In genomic region chr2:165155152-165155551, GRCh38 we compare ENCODE assay signal across 24 cellular contexts. TPM values are rescaled to one million over a fixed set of nuclear protein-coding genes. Genes with fewer than 3 reads are reported as not detected.
DNase-seq lines count a peak whose midpoint lies in the region; ATAC-seq, FAIRE-seq and TF ChIP-seq lines count a peak whose summit lies in the region.
"Had no signal": no experiment of that assay in that cellular context is flagged by ENCODE, and none has a peak within 500 bp of the region (broad histone marks: within the 10 kb centered on the region; RNA-seq: fewer than 3 reads in every experiment).

No MANE protein-coding gene starts in this region.

- CTCF ChIA-PET in HepG2 (lab: Yijun Ruan, JAX; ENCODE audit: low intra/inter-chr PET ratio, low total read pairs) (no interaction called here), HEK293 (lab: Yijun Ruan, JAX) (no interaction called here)

- H3K27me3 ChIP-seq in HepG2 (ENCODE audit: control insufficient read depth in 1 of 2, insufficient read depth in 2 of 2, low read length in 2 of 2) (no peaks in the 10 kb centered on the region), right lobe of liver (no peaks in the 10 kb centered on the region), smooth muscle cell (ENCODE audit: low read depth) (peaks cover 5% of the 10 kb centered on the region)
- H3K27me3 ChIP-seq: BE2C, BLaER1 had no signal

- ATAC-seq in HepG2 (no peak), right lobe of liver (no peak), GM19023 (IDR thresholded peaks at IDR 0.05; ENCODE audit: unreplicated experiment) (no peak)

- FAIRE-seq in HepG2 (lab: Jason Lieb, UNC) = no peak
- FAIRE-seq: A204.1, D721Med, G401.6, GM12891 had no signal

- POLR2A ChIA-PET in HepG2 (lab: Yijun Ruan, JAX) (no interaction called here), HEK293 (lab: Yijun Ruan, JAX) (no interaction called here)

- H3K9me3 ChIP-seq in HepG2 (ENCODE audit: low read length) (no peaks in the 10 kb centered on the region), right lobe of liver (no peaks in the 10 kb centered on the region), HEK293 (ENCODE audit: control insufficient read depth, insufficient read depth, low read depth, low read length) (no peaks in the 10 kb centered on the region), smooth muscle cell (replicated peaks; ENCODE audit: low read depth) (no peaks in the 10 kb centered on the region)
- H3K9me3 ChIP-seq: BE2C, BLaER1 had no signal

- no peak overlapping the region for H3K27ac ChIP-seq in HepG2 (ENCODE audit: extremely low read length, insufficient read depth, low read length)
- H3K27ac ChIP-seq in right lobe of liver = no peak overlapping the region
- no peak overlapping the region for H3K27ac ChIP-seq in HEK293 (ENCODE audit: extremely low read depth, low read depth, low read length)
- no peak overlapping the region for H3K27ac ChIP-seq in smooth muscle cell (ENCODE audit: low read depth)
- H3K27ac ChIP-seq: BLaER1 had no signal

- no peaks in the 10 kb centered on the region for H3K4me1 ChIP-seq in HepG2 (ENCODE audit: insufficient read depth, low read length)
- no peaks in the 10 kb centered on the region for H3K4me1 ChIP-seq in right lobe of liver
- H3K4me1 ChIP-seq in HEK293 (ENCODE audit: control insufficient read depth, insufficient read depth, low read length) = no peaks in the 10 kb centered on the region
- no peaks in the 10 kb centered on the region for H3K4me1 ChIP-seq in smooth muscle cell (ENCODE audit: low read depth)
- H3K4me1 ChIP-seq: BE2C had no signal

- no peaks in the 10 kb centered on the region for H4K20me1 ChIP-seq in HepG2 (ENCODE audit: insufficient read depth, low read length)
- H4K20me1 ChIP-seq in smooth muscle cell (ENCODE audit: low read depth) = no peaks in the 10 kb centered on the region
- H4K20me1 ChIP-seq: BLaER1 had no signal

- TF ChIP-seq CTCF in HepG2 (CRISPR knock-in tag; IDR thresholded peaks at IDR 0.05) = no peak
- TF ChIP-seq CTCF in right lobe of liver (IDR thresholded peaks at IDR 0.05) = no peak
- TF ChIP-seq CTCF in HEK293 (tag by site-specific recombination; IDR thresholded peaks at IDR 0.05) = no peak
- TF ChIP-seq CTCF in smooth muscle cell (IDR thresholded peaks at IDR 0.05; ENCODE audit: borderline replicate concordance, insufficient read depth, poor library complexity, severe bottlenecking) = no peak

- TF ChIP-seq EP300 in HepG2 (IDR thresholded peaks at IDR 0.05; ENCODE audit: low read depth in 2 of 2, low read length in 2 of 2) = no peak
- TF ChIP-seq EP300 in HepG2 (CRISPR knock-in tag; IDR thresholded peaks at IDR 0.05; ENCODE audit: borderline replicate concordance) = no peak

- H3K4me3 ChIP-seq in HepG2 (replicated peaks in 1 of 3; ENCODE audit: insufficient read depth in 1 of 3, low read depth in 2 of 3, low read length in 3 of 3) (no peak overlapping the region), right lobe of liver (no peak overlapping the region), HEK293 (ENCODE audit: low read depth, low read length) (no peak overlapping the region), smooth muscle cell (no peak overlapping the region)
- H3K4me3 ChIP-seq: BLaER1 had no signal

- H3K79me2 ChIP-seq in HepG2 (ENCODE audit: insufficient read depth, low read length) (no peaks in the 10 kb centered on the region), smooth muscle cell (ENCODE audit: low read depth) (no peaks in the 10 kb centered on the region)

- TF ChIP-seq POLR2A in HepG2 (IDR thresholded peaks at IDR 0.05; ENCODE audit: insufficient read depth in 1 of 2, low read depth in 2 of 2, low read length in 2 of 2) (no peak), right lobe of liver (IDR thresholded peaks at IDR 0.05) (no peak)

- BruUV-seq in HepG2 (replicated peaks; lab: Mats Ljungman, UMichigan) = no TSS peak

- 0% methylated on average over 2 of the region's 2 CpGs for WGBS in HepG2 (ENCODE audit: low lambda C conversion rate)
- WGBS in right lobe of liver (ENCODE audit: insufficient coverage, low coverage, low lambda C conversion rate, missing lambda C conversion rate) = 78% methylated on average over 2 of the region's 2 CpGs
- WGBS in smooth muscle cell (ENCODE audit: low lambda C conversion rate) = 95% methylated on average over 2 of the region's 2 CpGs

- no peak for TF ChIP-seq RAD21 in HepG2 (CRISPR knock-in tag; IDR thresholded peaks at IDR 0.05)

- H3K9ac ChIP-seq in HepG2 (ENCODE audit: insufficient read depth, low read depth, low read length) = no peak overlapping the region
- H3K9ac ChIP-seq in smooth muscle cell (ENCODE audit: low read depth) = no peak overlapping the region
- H3K9ac ChIP-seq: BLaER1 had no signal

- H2AFZ ChIP-seq in HepG2 (ENCODE audit: low read length) (no peak overlapping the region), smooth muscle cell (ENCODE audit: low read depth) (no peak overlapping the region)

- in situ Hi-C loops in HepG2 (cut with HindIII; ENCODE audit: extremely low pct_ligation_motif_present, low pct_unique_long_range_greater_than_20kb) = no loop called here

- intact Hi-C loops in HepG2 (cut with micrococcal nuclease; ENCODE audit: unreplicated experiment) = no loop called here
- intact Hi-C loops in right lobe of liver (cut with DNase I) = no loop called here

- H3F3A ChIP-seq in smooth muscle cell (ENCODE audit: low read depth) = no peaks in the 10 kb centered on the region

- DNase-seq in HepG2 (ENCODE audit: low spot score) (no peak), right lobe of liver (no peak), Daoy (ENCODE audit: low read depth) (peak; percentile 5), smooth muscle cell (lab: John Stamatoyannopoulos, UW; ENCODE audit: unreplicated experiment) (no peak)
- DNase-seq: 8988T; ACHN; BE2C; C1 segment of cervical spinal cord; Calu3; CD4-positive, alpha-beta memory T cell; CD4-positive, CD25-positive, alpha-beta regulatory T cell; CD8-positive, alpha-beta memory T cell; COR-L47; DMS79 treated with DMSO at 0.1 percent for 48 hours; EL; GF-D8 had no signal

- no peak overlapping the region for H3K4me2 ChIP-seq in HepG2 (ENCODE audit: low read depth, low read length)
- no peak overlapping the region for H3K4me2 ChIP-seq in smooth muscle cell
- H3K4me2 ChIP-seq: BLaER1 had no signal

- H3K36me3 ChIP-seq in HepG2 (replicated peaks in 1 of 2; ENCODE audit: control insufficient read depth in 1 of 2, insufficient read depth in 2 of 2, low read length in 2 of 2) (no peaks in the 10 kb centered on the region), right lobe of liver (no peaks in the 10 kb centered on the region), HEK293 (ENCODE audit: control insufficient read depth in 2 of 2, insufficient read depth in 1 of 2, low read length in 2 of 2) (no peaks in the 10 kb centered on the region), smooth muscle cell (ENCODE audit: low read depth) (no peaks in the 10 kb centered on the region)
- H3K36me3 ChIP-seq: BE2C, BLaER1 had no signal

TF ChIP-seq in HepG2, 621 proteins besides CTCF, POLR2A, EP300 and RAD21:
- TF ChIP-seq ZMYM4 (CRISPR knock-in tag; IDR thresholded peaks at IDR 0.05) (no peak), PCBP2 (optimal IDR thresholded peaks at IDR 0.05; ENCODE audit: low read depth, low read length, poor library complexity, severe bottlenecking) (peak; percentile 2)

RNA-seq across cellular contexts. Expression of gene SCN3A, which starts 48.7 kb away (rescaled TPM):
- not detected in 2 replicates for total RNA-seq in HepG2 (2016; rRNA removed; fragmentation: Illumina TruSeq; extraction: Trizol)
- total RNA-seq in HepG2 (2016; cell fraction: cytosol; rRNA removed; fragmentation: Illumina TruSeq; extraction: Trizol; ENCODE audit: low read depth) = not detected in 2 replicates
- total RNA-seq in HepG2 (2016; cell fraction: insoluble cytoplasmic fraction; rRNA removed; fragmentation: Illumina TruSeq; extraction: Trizol) = not detected in 2 replicates
- not detected in 2 replicates for total RNA-seq in HepG2 (2016; cell fraction: membrane; rRNA removed; fragmentation: Illumina TruSeq; extraction: Trizol)
- total RNA-seq in HepG2 (2016; cell fraction: nucleus; rRNA removed; fragmentation: Illumina TruSeq; extraction: Trizol) = not detected in 2 replicates
- polyA plus RNA-seq in HepG2 (2011; rRNA removed) = 0.03 TPM in 1 of 2 replicates, not detected in the other
- polyA plus RNA-seq in HepG2 (2011; cell fraction: cytosol; rRNA removed) = not detected in 2 replicates
- polyA plus RNA-seq in HepG2 (2011; cell fraction: nucleus; rRNA removed) = not detected in 2 replicates
- 0.08 and 0.11 TPM in 2 replicates for polyA plus RNA-seq in HepG2 (2012)
- not detected in 2 replicates for polyA plus RNA-seq in HepG2 (2016; cell fraction: cytosol; fragmentation: Illumina TruSeq; extraction: Trizol; ENCODE audit: low read depth)
- polyA plus RNA-seq in HepG2 (2016; cell fraction: insoluble cytoplasmic fraction; fragmentation: Illumina TruSeq; extraction: Trizol; ENCODE audit: low read depth) = not detected in 2 replicates
- not detected in 2 replicates for polyA plus RNA-seq in HepG2 (2016; cell fraction: membrane; fragmentation: Illumina TruSeq; extraction: Trizol; ENCODE audit: low read depth)
- polyA plus RNA-seq in HepG2 (2016; cell fraction: nucleus; fragmentation: Illumina TruSeq; extraction: Trizol; ENCODE audit: insufficient read depth, low read depth) = not detected in 2 replicates
- not detected in 2 replicates for polyA minus RNA-seq in HepG2 (2011; rRNA and poly(A)+ RNA removed; ENCODE audit: low replicate concordance)
- not detected in 2 replicates for polyA minus RNA-seq in HepG2 (2011; cell fraction: cytosol; rRNA and poly(A)+ RNA removed)
- under 0.01 TPM in 1 of 2 replicates, not detected in the other for polyA minus RNA-seq in HepG2 (2011; cell fraction: nucleus; rRNA and poly(A)+ RNA removed)
- total RNA-seq in right lobe of liver = under 1 TPM in 3 of 6 experiments, not detected in 3; 0.02 to 0.17 (median 0.06) TPM
- total RNA-seq in Daoy (2014; rRNA removed; shearing (Covaris generic)) = 0.69 and 0.98 TPM in 2 replicates
- not detected in 2 replicates for total RNA-seq in smooth muscle cell
- not detected in 2 replicates for polyA plus RNA-seq in smooth muscle cell
- total RNA-seq: CD4-positive, alpha-beta memory T cell; CD4-positive, CD25-positive, alpha-beta regulatory T cell; CD8-positive, alpha-beta memory T cell had no signal
- polyA plus RNA-seq: CD14-positive monocyte; CD4-positive, alpha-beta memory T cell; CD8-positive, alpha-beta memory T cell had no signal
